Comparison of ENCODE assay signal across 8 cellular contexts in genomic region chr3:138774529-138775253, GRCh38.
DNase-seq lines count a peak whose midpoint lies in the region; ATAC-seq and TF ChIP-seq lines count a peak whose summit lies in the region.

No MANE protein-coding gene starts in this region.

- TF ChIP-seq CTCF in fibroblast of mammary gland (conservative IDR thresholded peaks at IDR 0.05; ENCODE audit: control insufficient read depth, insufficient read depth, low read depth, low read length), result no peak

- H3K27ac ChIP-seq in GM23248, result peak overlapping the region; percentile 66

- no peaks in the 10 kb centered on the region for H3K9me2 ChIP-seq in GM23248 (ENCODE audit: insufficient read depth)

- H3K79me2 ChIP-seq in GM23248 (ENCODE audit: insufficient read depth), result no peaks in the 10 kb centered on the region

- no peaks in the 10 kb centered on the region for H3K27me3 ChIP-seq in GM23248 (replicated peaks; ENCODE audit: insufficient read depth)

- peak overlapping the region; percentile 11; the same call in 1 of the 2 replicates for H3K4me3 ChIP-seq in GM23248
- no peak overlapping the region for H3K4me3 ChIP-seq in fibroblast of mammary gland (ENCODE audit: control insufficient read depth, low read depth, low read length)

- H3K9me3 ChIP-seq in GM23248 (ENCODE audit: low read depth), result no peaks in the 10 kb centered on the region

- no peaks in the 10 kb centered on the region for H3K36me3 ChIP-seq in GM23248 (ENCODE audit: low read depth)

- peaks cover 21% of the 10 kb centered on the region for H3K4me1 ChIP-seq in GM23248 (ENCODE audit: insufficient read depth)

- H3K9ac ChIP-seq in GM23248, result peak overlapping the region; percentile 29

- ATAC-seq in GM18517 (IDR thresholded peaks at IDR 0.05; ENCODE audit: unreplicated experiment) (no peak), GM19467 (IDR thresholded peaks at IDR 0.05; ENCODE audit: unreplicated experiment) (no peak)

- peak; percentile 95 for DNase-seq in COR-L47 (lab: John Stamatoyannopoulos, UW)
- DNase-seq in GM23248, result peak; percentile 99
- DNase-seq in NCI-H1092 treated with DMSO at 0.1 percent for 48 hours (lab: John Stamatoyannopoulos, UW), result peak; percentile 96
- DNase-seq in SW480 (ENCODE audit: low spot score), result peak; percentile 87
- DNase-seq in fibroblast of mammary gland (ENCODE audit: low read depth), result peak; percentile 100
- peak; percentile 78 for DNase-seq in occipital lobe (lab: John Stamatoyannopoulos, UW)

- H2AFZ ChIP-seq in GM23248, result no peak overlapping the region

- 0 out of 2 replicates have a peak, but pooled peaks cover 4% of the 10 kb centered on the region for H4K20me1 ChIP-seq in GM23248 (ENCODE audit: insufficient read depth)

- peaks cover 25% of the 10 kb centered on the region for H3F3A ChIP-seq in GM23248 (ENCODE audit: insufficient read depth)

- in situ Hi-C loops in GM23248 (cut with MboI), result no loop called here

- H3K4me2 ChIP-seq in GM23248 (ENCODE audit: unreplicated experiment), result peak overlapping the region; percentile 34
